ENCODE assay signal across 18 cellular contexts in genomic region chr3:12983326-12983725, GRCh38.
DNase-seq lines count a peak whose midpoint lies in the region; ATAC-seq and TF ChIP-seq lines count a peak whose summit lies in the region.
"Had no signal": no experiment of that assay in that cellular context is flagged by ENCODE, and none has a peak within 500 bp of the region (broad histone marks: within the 10 kb centered on the region; RNA-seq: fewer than 3 reads in every experiment).

No MANE protein-coding gene starts in this region.

- H3K4me1 ChIP-seq in psoas muscle = peaks cover 31% of the 10 kb centered on the region

- no peaks in the 10 kb centered on the region for H3K9me3 ChIP-seq in psoas muscle

- H3K4me3 ChIP-seq in psoas muscle = no peak overlapping the region
- H3K4me3 ChIP-seq: skin epidermis had no signal

- no peak for TF ChIP-seq CTCF in VCaP (conservative IDR thresholded peaks at IDR 0.05)
- no peak for TF ChIP-seq CTCF in psoas muscle (IDR thresholded peaks at IDR 0.05)

- H3K27ac ChIP-seq in VCaP = peak overlapping the region; percentile 94
- no peak overlapping the region for H3K27ac ChIP-seq in psoas muscle
- H3K27ac ChIP-seq: skin epidermis had no signal

- H3K36me3 ChIP-seq in psoas muscle (ENCODE audit: insufficient read depth in 1 of 2, low read depth in 1 of 2) = no peaks in the 10 kb centered on the region

- ATAC-seq in HG02610 (IDR thresholded peaks at IDR 0.05; ENCODE audit: unreplicated experiment) = peak; percentile 18
- peak; percentile 22 to 59 (median 28) for ATAC-seq in psoas muscle
- ATAC-seq in HG02623 (IDR thresholded peaks at IDR 0.05; ENCODE audit: unreplicated experiment) = no peak
- no peak for ATAC-seq in stimulated activated naive CD8-positive, alpha-beta T cell treated with anti-CD3 and anti-CD28 coated beads, Interleukin-15, Interleukin-2, amounts not matched to agents 100 U/mL and 50 U/mL, for 24 hours

- 39 to 48% (median 45%) methylated on average over 7 to 8 of the region's 8 CpGs for WGBS in psoas muscle, 3 donors

- DNase-seq in NCI-H82 (lab: John Stamatoyannopoulos, UW) (peak; percentile 71), NCI-H82 treated with DMSO at 0.1 percent for 48 hours (lab: John Stamatoyannopoulos, UW; ENCODE audit: unreplicated experiment) (no peak), psoas muscle (peak in 1 of 2 donors; percentile 55), NCI-H1436 treated with DMSO at 0.1 percent for 48 hours (lab: John Stamatoyannopoulos, UW) (no peak)
- DNase-seq in stimulated activated naive CD8-positive, alpha-beta T cell treated with anti-CD3 and anti-CD28 coated beads, Interleukin-15, Interleukin-2, amounts not matched to agents 100 U/mL and 50 U/mL, for 24 hours = no peak
- DNase-seq: activated CD8-positive, alpha-beta memory T cell treated with anti-CD3 and anti-CD28 coated beads, Interleukin-2, amount 50 U/mL, for 48 hours; activated naive CD8-positive, alpha-beta T cell treated with anti-CD3 and anti-CD28 coated beads, Interleukin-2, amount 10 ng/mL, durations not matched to agents 7 days and 5 days; GDM1; HFFc6; KBM-7; NCI-H146; NCI-H526 treated with DMSO at 0.1 percent for 48 hours; occipital lobe; SIG-M5 had no signal

- intact Hi-C loops in psoas muscle (cut with DNase I) = loop anchor here (5.0 kb wide), 1 partner anchor 51 kb away; no protein-coding TSS in a partner anchor

- no peaks in the 10 kb centered on the region for H3K27me3 ChIP-seq in psoas muscle (ENCODE audit: insufficient read depth in 3 of 3, low read length in 2 of 3)

Comparison
In these comparisons a context has a peak if more than half of its experiments do, and no peak if none do; other contexts are left out.
1. ATAC-seq: peak in HG02610 (single experiment) and psoas muscle (4 of 4); none in HG02623 (single experiment) and stimulated activated naive CD8-positive, alpha-beta T cell treated with anti-CD3 and anti-CD28 coated beads, Interleukin-15, Interleukin-2, amounts not matched to agents 100 U/mL and 50 U/mL, for 24 hours (single experiment).